Comparison of ENCODE assay signal across 13 cellular contexts in genomic region chr3:171184372-171184771, GRCh38.
DNase-seq lines count a peak whose midpoint lies in the region; ATAC-seq and TF ChIP-seq lines count a peak whose summit lies in the region.
"Had no signal": no experiment of that assay in that cellular context is flagged by ENCODE, and none has a peak within 500 bp of the region (broad histone marks: within the 10 kb centered on the region; RNA-seq: fewer than 3 reads in every experiment).

No MANE protein-coding gene starts in this region.

- TF ChIP-seq CTCF in mesothelial cell of epicardium (IDR thresholded peaks at IDR 0.05; ENCODE audit: unreplicated experiment): no peak

- ATAC-seq in GM18502 (IDR thresholded peaks at IDR 0.05; ENCODE audit: poor library complexity, unreplicated experiment) (peak; percentile 75), GM19397 (IDR thresholded peaks at IDR 0.05; ENCODE audit: unreplicated experiment) (peak; percentile 64), HG02981 (IDR thresholded peaks at IDR 0.05; ENCODE audit: unreplicated experiment) (peak; percentile 80)
- peak; percentile 54 for ATAC-seq in activated CD8-positive, alpha-beta T cell treated with anti-CD3 and anti-CD28 coated beads, Interleukin-2, amount 10 ng/mL, durations not matched to agents 7 days and 5 days
- ATAC-seq: body of pancreas; right lobe of liver; stimulated activated memory B cell treated with anti-CD40 and anti-IgM and Interleukin-4, amounts not matched to agents 10 μg/mL and 1 μg/mL and 100 μg/mL, for 72 hours had no signal

- peaks cover 16% of the 10 kb centered on the region for H3K4me1 Mint-ChIP-seq in activated CD8-positive, alpha-beta T cell treated with anti-CD3 and anti-CD28 coated beads, Interleukin-2, amount 10 ng/mL, durations not matched to agents 7 days and 5 days (ENCODE audit: low read depth)
- peaks cover 5% of the 10 kb centered on the region for H3K4me1 Mint-ChIP-seq in mesothelial cell of epicardium
- H3K4me1 Mint-ChIP-seq: stimulated activated memory B cell treated with anti-CD40 and anti-IgM and Interleukin-4, amounts not matched to agents 10 μg/mL and 1 μg/mL and 100 μg/mL, for 72 hours had no signal

- H3K27ac Mint-ChIP-seq in activated CD8-positive, alpha-beta T cell treated with anti-CD3 and anti-CD28 coated beads, Interleukin-2, amount 10 ng/mL, durations not matched to agents 7 days and 5 days: peak overlapping the region; percentile 40
- H3K27ac Mint-ChIP-seq in mesothelial cell of epicardium: no peak overlapping the region
- H3K27ac Mint-ChIP-seq: stimulated activated memory B cell treated with anti-CD40 and anti-IgM and Interleukin-4, amounts not matched to agents 10 μg/mL and 1 μg/mL and 100 μg/mL, for 72 hours had no signal

- DNase-seq in activated CD8-positive, alpha-beta T cell treated with anti-CD3 and anti-CD28 coated beads, Interleukin-2, amount 10 ng/mL, durations not matched to agents 7 days and 5 days: no peak
- DNase-seq in NAMALWA (ENCODE audit: low spot score) (no peak), mesothelial cell of epicardium (ENCODE audit: low spot score in 2 of 2, unreplicated experiment in 2 of 2) (no peak), NCI-H2081 treated with DMSO at 0.1 percent for 48 hours (lab: John Stamatoyannopoulos, UW) (no peak), NCI-H526 treated with DMSO at 0.1 percent for 48 hours (lab: John Stamatoyannopoulos, UW) (no peak)
- DNase-seq: body of pancreas, DMS 273 treated with DMSO at 0.1 percent for 48 hours, PC-9, right lobe of liver had no signal

- no peak overlapping the region for H3K4me3 Mint-ChIP-seq in activated CD8-positive, alpha-beta T cell treated with anti-CD3 and anti-CD28 coated beads, Interleukin-2, amount 10 ng/mL, durations not matched to agents 7 days and 5 days
- H3K4me3 Mint-ChIP-seq in mesothelial cell of epicardium: no peak overlapping the region
- H3K4me3 Mint-ChIP-seq: stimulated activated memory B cell treated with anti-CD40 and anti-IgM and Interleukin-4, amounts not matched to agents 10 μg/mL and 1 μg/mL and 100 μg/mL, for 72 hours had no signal

- POLR2A ChIA-PET in activated CD8-positive, alpha-beta T cell treated with anti-CD3 and anti-CD28 coated beads, Interleukin-2, amount 10 ng/mL, durations not matched to agents 7 days and 5 days (lab: Charles Lee): no interaction called here

- H3K27me3 Mint-ChIP-seq in activated CD8-positive, alpha-beta T cell treated with anti-CD3 and anti-CD28 coated beads, Interleukin-2, amount 10 ng/mL, durations not matched to agents 7 days and 5 days (ENCODE audit: low read depth): no peaks in the 10 kb centered on the region
- H3K27me3 Mint-ChIP-seq in mesothelial cell of epicardium (ENCODE audit: low read depth): no peaks in the 10 kb centered on the region
- H3K27me3 Mint-ChIP-seq: stimulated activated memory B cell treated with anti-CD40 and anti-IgM and Interleukin-4, amounts not matched to agents 10 μg/mL and 1 μg/mL and 100 μg/mL, for 72 hours had no signal

- peaks cover 21% of the 10 kb centered on the region for H3K36me3 Mint-ChIP-seq in activated CD8-positive, alpha-beta T cell treated with anti-CD3 and anti-CD28 coated beads, Interleukin-2, amount 10 ng/mL, durations not matched to agents 7 days and 5 days (ENCODE audit: low read depth)
- H3K36me3 Mint-ChIP-seq in mesothelial cell of epicardium: no peaks in the 10 kb centered on the region
- H3K36me3 Mint-ChIP-seq: stimulated activated memory B cell treated with anti-CD40 and anti-IgM and Interleukin-4, amounts not matched to agents 10 μg/mL and 1 μg/mL and 100 μg/mL, for 72 hours had no signal

- H3K9me3 Mint-ChIP-seq in activated CD8-positive, alpha-beta T cell treated with anti-CD3 and anti-CD28 coated beads, Interleukin-2, amount 10 ng/mL, durations not matched to agents 7 days and 5 days (ENCODE audit: insufficient read depth): no peaks in the 10 kb centered on the region
- H3K9me3 Mint-ChIP-seq in mesothelial cell of epicardium: peaks cover 5% of the 10 kb centered on the region
- H3K9me3 Mint-ChIP-seq: stimulated activated memory B cell treated with anti-CD40 and anti-IgM and Interleukin-4, amounts not matched to agents 10 μg/mL and 1 μg/mL and 100 μg/mL, for 72 hours had no signal

- CTCF ChIA-PET in activated CD8-positive, alpha-beta T cell treated with anti-CD3 and anti-CD28 coated beads, Interleukin-2, amount 10 ng/mL, durations not matched to agents 7 days and 5 days (lab: Charles Lee): no interaction called here
